1 cellular context compared by ENCODE assay signal in genomic region chr3:195878424-195879274, GRCh38.
TF ChIP-seq lines count a peak whose summit lies in the region.

No MANE protein-coding gene starts in this region.

TF ChIP-seq in K562, 482 proteins besides CTCF, POLR2A, EP300 and RAD21:
- TF ChIP-seq ZFX (CRISPR knock-in tag; IDR thresholded peaks at IDR 0.05) (0 out of 2 replicates have a peak, but pooled peaks have one; percentile 1), LARP7 (IDR thresholded peaks at IDR 0.05) (no peak), ZBTB33 (CRISPR knock-in tag; IDR thresholded peaks at IDR 0.05) (peak; percentile 52)
